In the genomic region with DNA sequence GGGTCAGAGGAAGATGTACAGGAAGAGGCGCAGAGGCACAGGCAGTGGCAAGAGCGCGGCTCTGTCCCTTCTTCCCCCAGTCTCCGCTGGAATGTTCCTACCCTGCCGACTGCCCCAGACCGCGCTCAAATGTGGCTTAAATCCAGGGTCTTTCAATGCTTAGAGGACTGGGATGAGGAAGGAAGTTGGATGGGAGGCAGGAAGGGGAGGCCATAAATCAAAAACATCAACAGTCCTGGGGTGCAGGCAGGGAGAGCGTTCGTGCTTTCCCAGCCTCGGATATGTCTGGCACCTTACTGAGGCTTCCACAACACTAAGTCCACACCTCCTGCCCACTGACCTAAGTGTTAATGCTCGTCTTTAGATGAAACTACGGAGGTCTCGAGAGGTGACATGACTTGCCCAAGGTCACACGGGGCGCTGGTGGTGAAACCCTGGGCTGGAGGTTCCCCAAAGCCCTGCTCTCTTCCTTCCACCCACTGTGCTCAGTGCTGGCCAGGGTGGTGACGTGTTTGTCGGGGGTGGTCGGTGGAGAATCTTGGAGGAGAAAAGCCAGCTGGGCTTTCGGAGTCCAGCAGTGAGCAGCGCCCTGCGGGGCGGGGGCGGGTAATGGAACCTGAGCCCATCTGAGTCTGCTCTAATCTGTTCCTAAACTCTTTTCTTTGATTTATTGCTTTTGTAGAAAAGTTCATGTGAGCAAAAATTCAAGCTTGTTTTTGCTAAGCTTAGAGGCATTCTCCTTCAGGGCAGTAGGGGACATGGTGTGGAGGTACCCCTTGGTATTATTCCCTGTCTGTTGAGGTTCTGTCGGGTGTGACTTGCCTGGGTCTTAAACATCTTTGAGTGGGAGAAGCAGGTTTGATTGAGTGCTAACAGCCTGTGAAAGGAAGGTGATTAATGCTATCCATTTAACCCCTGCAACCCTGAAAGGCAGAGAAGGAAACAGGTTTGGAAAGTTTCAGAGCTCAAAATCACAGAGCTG, we compare ENCODE assay signal across 1 cellular context.
TF ChIP-seq lines count a peak whose summit lies in the region.

No MANE protein-coding gene starts in this region.

TF ChIP-seq in H1, 55 proteins besides CTCF, POLR2A, EP300 and RAD21:
- TF ChIP-seq TEAD4 (IDR thresholded peaks at IDR 0.05; ENCODE audit: low read depth, low read length): 0 out of 2 replicates have a peak, but pooled peaks have one; percentile 4
- TF ChIP-seq NRF1 (IDR thresholded peaks at IDR 0.05; ENCODE audit: low read depth, low read length): no peak
- TF ChIP-seq SAP30 (IDR thresholded peaks at IDR 0.05; ENCODE audit: insufficient read depth, insufficient replicate concordance, low read length): no peak
- no peak for TF ChIP-seq KDM5A (IDR thresholded peaks at IDR 0.05; ENCODE audit: low read length)
